ENCODE assay signal across 8 cellular contexts in the genomic region with DNA sequence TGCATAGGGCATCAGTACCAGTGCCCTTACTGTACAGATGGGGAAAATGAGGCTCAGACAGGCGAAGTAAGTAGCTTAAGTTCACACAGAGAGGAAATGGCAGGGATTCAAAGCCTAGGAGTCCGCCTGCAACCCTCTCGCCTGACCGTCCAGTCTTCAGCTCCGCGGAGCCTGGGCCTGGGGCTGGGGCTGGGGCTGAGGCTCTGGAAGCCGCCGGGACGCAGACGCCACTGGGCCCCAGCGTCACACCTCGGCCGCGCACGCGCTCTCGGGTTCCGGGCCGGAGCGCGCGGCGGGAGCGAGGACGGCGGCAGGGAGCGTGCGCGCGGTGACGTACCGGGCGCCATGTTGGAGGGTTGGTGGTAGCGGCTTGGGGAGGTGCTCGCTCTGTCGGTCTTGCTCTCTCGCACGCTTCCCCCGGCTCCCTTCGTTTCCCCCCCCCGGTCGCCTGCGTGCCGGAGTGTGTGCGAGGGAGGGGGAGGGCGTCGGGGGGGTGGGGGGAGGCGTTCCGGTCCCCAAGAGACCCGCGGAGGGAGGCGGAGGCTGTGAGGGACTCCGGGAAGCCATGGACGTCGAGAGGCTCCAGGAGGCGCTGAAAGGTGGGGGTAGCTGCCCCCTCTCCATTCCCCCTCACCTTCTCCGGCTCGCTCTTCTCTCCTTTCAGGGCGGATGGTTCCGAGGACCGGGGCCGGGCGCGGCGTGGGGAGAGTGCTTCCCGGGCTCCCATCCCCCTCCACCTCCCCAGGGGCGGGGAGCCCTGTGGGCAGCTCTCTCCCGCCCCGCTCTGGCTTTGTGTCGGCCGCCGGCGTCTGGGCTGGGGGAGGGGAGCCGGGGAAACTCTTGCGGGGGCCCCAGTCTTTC. TPM values are rescaled to one million over a fixed set of nuclear protein-coding genes. Genes with fewer than 3 reads are reported as not detected.
DNase-seq lines count a peak whose midpoint lies in the region; ATAC-seq, FAIRE-seq and TF ChIP-seq lines count a peak whose summit lies in the region.

A gene with protein sequence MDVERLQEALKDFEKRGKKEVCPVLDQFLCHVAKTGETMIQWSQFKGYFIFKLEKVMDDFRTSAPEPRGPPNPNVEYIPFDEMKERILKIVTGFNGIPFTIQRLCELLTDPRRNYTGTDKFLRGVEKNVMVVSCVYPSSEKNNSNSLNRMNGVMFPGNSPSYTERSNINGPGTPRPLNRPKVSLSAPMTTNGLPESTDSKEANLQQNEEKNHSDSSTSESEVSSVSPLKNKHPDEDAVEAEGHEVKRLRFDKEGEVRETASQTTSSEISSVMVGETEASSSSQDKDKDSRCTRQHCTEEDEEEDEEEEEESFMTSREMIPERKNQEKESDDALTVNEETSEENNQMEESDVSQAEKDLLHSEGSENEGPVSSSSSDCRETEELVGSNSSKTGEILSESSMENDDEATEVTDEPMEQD (plus strand): TSS at position 339 of the 861 bp plus-strand sequence. CDS start 227 bp downstream, at position 566.

- CTCF ChIA-PET in HepG2 (lab: Yijun Ruan, JAX; ENCODE audit: low intra/inter-chr PET ratio, low total read pairs): interaction anchor here (3.9 kb wide), 1 partner anchor 58 kb away, joined by 31 read pairs; no protein-coding TSS in a partner anchor

- H3K9me3 ChIP-seq in BE2C (no peaks in the 10 kb centered on the region), HepG2 (ENCODE audit: low read length) (no peaks in the 10 kb centered on the region)

- H3K4me2 ChIP-seq in HepG2 (ENCODE audit: low read depth, low read length): peak within 1 kb of the TSS; percentile 88

- TF ChIP-seq CTCF in BE2C (IDR thresholded peaks at IDR 0.05; ENCODE audit: low read depth, low read length) (no peak), HepG2 (CRISPR knock-in tag; IDR thresholded peaks at IDR 0.05) (peak; percentile 34)

- H3K36me3 ChIP-seq in BE2C (peaks cover 32% of the 10 kb centered on the region), HepG2 (replicated peaks in 1 of 2; ENCODE audit: control insufficient read depth in 1 of 2, insufficient read depth in 2 of 2, low read length in 2 of 2) (peaks cover 3 to 14% of the 10 kb centered on the region in 2 experiments; a peak in 4 of 5 replicates)

- H3K4me1 ChIP-seq in BE2C: no peaks in the 10 kb centered on the region
- H3K4me1 ChIP-seq in HepG2 (ENCODE audit: insufficient read depth, low read length): peaks cover 46% of the 10 kb centered on the region

- H3K9ac ChIP-seq in HepG2 (ENCODE audit: insufficient read depth, low read depth, low read length): peak within 1 kb of the TSS; percentile 93

- no TSS peak for BruUV-seq in HepG2 (replicated peaks; lab: Mats Ljungman, UMichigan)

- H3K4me3 ChIP-seq in BE2C (ENCODE audit: low read depth, low read length) (peak within 1 kb of the TSS; percentile 92), HepG2 (replicated peaks in 1 of 3; ENCODE audit: insufficient read depth in 1 of 3, low read depth in 2 of 3, low read length in 3 of 3) (peak within 1 kb of the TSS; percentile 80 to 99 (median 94))

- TF ChIP-seq EP300 in HepG2 (IDR thresholded peaks at IDR 0.05; ENCODE audit: low read depth in 2 of 2, low read length in 2 of 2): peak in 1 of 2 experiments; percentile 32; a peak in 1 of 4 replicates
- no peak for TF ChIP-seq EP300 in HepG2 (CRISPR knock-in tag; IDR thresholded peaks at IDR 0.05; ENCODE audit: borderline replicate concordance)

- peaks cover 46% of the 10 kb centered on the region for H3K79me2 ChIP-seq in HepG2 (ENCODE audit: insufficient read depth, low read length)

- in situ Hi-C loops in HepG2 (cut with HindIII; ENCODE audit: extremely low pct_ligation_motif_present, low pct_unique_long_range_greater_than_20kb): no loop called here

- H2AFZ ChIP-seq in HepG2 (ENCODE audit: low read length): peak within 1 kb of the TSS; percentile 70

- DNase-seq in BE2C: peak; percentile 93
- DNase-seq in NCI-H526 (lab: John Stamatoyannopoulos, UW): peak; percentile 54 to 89
- peak; percentile 88 for DNase-seq in activated CD4-positive, alpha-beta T cell treated with anti-CD3 and anti-CD28 coated beads, Interleukin-2, amount 50 U/mL, for 1 hour
- peak; percentile 85 for DNase-seq in dedifferentiated amniotic fluid mesenchymal stem cell (ENCODE audit: extremely low spot score)
- DNase-seq in HepG2 (ENCODE audit: low spot score): peak; percentile 73
- peak; percentile 92 for DNase-seq in stimulated activated CD4-positive, alpha-beta T cell treated with anti-CD3 and anti-CD28 coated beads, Interleukin-4, amount 100 ng/mL, for 1 hour

- TF ChIP-seq POLR2A in HepG2 (IDR thresholded peaks at IDR 0.05; ENCODE audit: insufficient read depth in 1 of 2, low read depth in 2 of 2, low read length in 2 of 2): peak; percentile 77 to 97

- peak within 1 kb of the TSS; percentile 89 for H3K27ac ChIP-seq in HepG2 (ENCODE audit: extremely low read length, insufficient read depth, low read length)

- 8% methylated on average over 13 of the region's 75 CpGs for WGBS in HepG2 (ENCODE audit: low lambda C conversion rate)

- intact Hi-C loops in HepG2 (cut with micrococcal nuclease; ENCODE audit: unreplicated experiment): loop anchor here (1.0 to 5.0 kb wide), 6 partner anchors 30 to 145 kb away; a partner anchor contains a TSS

- peak; percentile 36 for TF ChIP-seq RAD21 in HepG2 (CRISPR knock-in tag; IDR thresholded peaks at IDR 0.05)

- no peak for FAIRE-seq in HepG2 (lab: Jason Lieb, UNC)

- POLR2A ChIA-PET in HepG2 (lab: Yijun Ruan, JAX): interaction anchor here (0.6 to 2.6 kb wide), 16 partner anchors 10 to 63 kb away, joined by 3 to 26 read pairs (median 4); no protein-coding TSS in a partner anchor

- peaks cover 46% of the 10 kb centered on the region for H4K20me1 ChIP-seq in HepG2 (ENCODE audit: insufficient read depth, low read length)

- no peaks in the 10 kb centered on the region for H3K27me3 ChIP-seq in BE2C
- no peaks in the 10 kb centered on the region; a peak in 1 of 5 replicates for H3K27me3 ChIP-seq in HepG2 (ENCODE audit: control insufficient read depth in 1 of 2, insufficient read depth in 2 of 2, low read length in 2 of 2)

- peak; percentile 90 for ATAC-seq in GM19035 (IDR thresholded peaks at IDR 0.05; ENCODE audit: unreplicated experiment)
- ATAC-seq in HG03342 (IDR thresholded peaks at IDR 0.05; ENCODE audit: unreplicated experiment): peak; percentile 92
- ATAC-seq in HepG2: peak; percentile 92

TF ChIP-seq in HepG2, 621 proteins besides CTCF, POLR2A, EP300 and RAD21 (continues in another document):
- TF ChIP-seq, protein P1, sequence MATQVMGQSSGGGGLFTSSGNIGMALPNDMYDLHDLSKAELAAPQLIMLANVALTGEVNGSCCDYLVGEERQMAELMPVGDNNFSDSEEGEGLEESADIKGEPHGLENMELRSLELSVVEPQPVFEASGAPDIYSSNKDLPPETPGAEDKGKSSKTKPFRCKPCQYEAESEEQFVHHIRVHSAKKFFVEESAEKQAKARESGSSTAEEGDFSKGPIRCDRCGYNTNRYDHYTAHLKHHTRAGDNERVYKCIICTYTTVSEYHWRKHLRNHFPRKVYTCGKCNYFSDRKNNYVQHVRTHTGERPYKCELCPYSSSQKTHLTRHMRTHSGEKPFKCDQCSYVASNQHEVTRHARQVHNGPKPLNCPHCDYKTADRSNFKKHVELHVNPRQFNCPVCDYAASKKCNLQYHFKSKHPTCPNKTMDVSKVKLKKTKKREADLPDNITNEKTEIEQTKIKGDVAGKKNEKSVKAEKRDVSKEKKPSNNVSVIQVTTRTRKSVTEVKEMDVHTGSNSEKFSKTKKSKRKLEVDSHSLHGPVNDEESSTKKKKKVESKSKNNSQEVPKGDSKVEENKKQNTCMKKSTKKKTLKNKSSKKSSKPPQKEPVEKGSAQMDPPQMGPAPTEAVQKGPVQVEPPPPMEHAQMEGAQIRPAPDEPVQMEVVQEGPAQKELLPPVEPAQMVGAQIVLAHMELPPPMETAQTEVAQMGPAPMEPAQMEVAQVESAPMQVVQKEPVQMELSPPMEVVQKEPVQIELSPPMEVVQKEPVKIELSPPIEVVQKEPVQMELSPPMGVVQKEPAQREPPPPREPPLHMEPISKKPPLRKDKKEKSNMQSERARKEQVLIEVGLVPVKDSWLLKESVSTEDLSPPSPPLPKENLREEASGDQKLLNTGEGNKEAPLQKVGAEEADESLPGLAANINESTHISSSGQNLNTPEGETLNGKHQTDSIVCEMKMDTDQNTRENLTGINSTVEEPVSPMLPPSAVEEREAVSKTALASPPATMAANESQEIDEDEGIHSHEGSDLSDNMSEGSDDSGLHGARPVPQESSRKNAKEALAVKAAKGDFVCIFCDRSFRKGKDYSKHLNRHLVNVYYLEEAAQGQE (IDR thresholded peaks at IDR 0.05; ENCODE audit: borderline replicate concordance in 1 of 2, low read depth in 1 of 2, low read length in 2 of 2): no peak; a peak in 1 of 4 replicates
- TF ChIP-seq, protein P2, sequence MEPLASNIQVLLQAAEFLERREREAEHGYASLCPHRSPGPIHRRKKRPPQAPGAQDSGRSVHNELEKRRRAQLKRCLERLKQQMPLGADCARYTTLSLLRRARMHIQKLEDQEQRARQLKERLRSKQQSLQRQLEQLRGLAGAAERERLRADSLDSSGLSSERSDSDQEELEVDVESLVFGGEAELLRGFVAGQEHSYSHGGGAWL (CRISPR knock-in tag; IDR thresholded peaks at IDR 0.05): peak; percentile 61; the same call in 1 of the 2 replicates

RNA-seq across cellular contexts. Expression of the gene that starts here (rescaled TPM):
- 35.1 TPM for polyA plus RNA-seq in BE2C (2012; ENCODE audit: insufficient read depth, insufficient read length, low read depth)
- total RNA-seq in HepG2 (2016; rRNA removed; fragmentation: Illumina TruSeq; extraction: Trizol): 161 and 236 TPM in 2 replicates
- 18.1 and 21.7 TPM in 2 replicates for total RNA-seq in HepG2 (2016; cell fraction: cytosol; rRNA removed; fragmentation: Illumina TruSeq; extraction: Trizol; ENCODE audit: low read depth)
- 150 and 234 TPM in 2 replicates for total RNA-seq in HepG2 (2016; cell fraction: insoluble cytoplasmic fraction; rRNA removed; fragmentation: Illumina TruSeq; extraction: Trizol)
- total RNA-seq in HepG2 (2016; cell fraction: membrane; rRNA removed; fragmentation: Illumina TruSeq; extraction: Trizol): 72.3 and 89.6 TPM in 2 replicates
- total RNA-seq in HepG2 (2016; cell fraction: nucleus; rRNA removed; fragmentation: Illumina TruSeq; extraction: Trizol): 79.4 and 87.0 TPM in 2 replicates
- 15.7 and 22.3 TPM in 2 replicates for polyA plus RNA-seq in HepG2 (2011; rRNA removed)
- 6.1 and 10.5 TPM in 2 replicates for polyA plus RNA-seq in HepG2 (2011; cell fraction: cytosol; rRNA removed)
- 8.1 and 12.7 TPM in 2 replicates for polyA plus RNA-seq in HepG2 (2011; cell fraction: nucleus; rRNA removed)
- 28.4 and 56.3 TPM in 2 replicates for polyA plus RNA-seq in HepG2 (2012)
- 6.1 and 6.8 TPM in 2 replicates for polyA plus RNA-seq in HepG2 (2016; cell fraction: cytosol; fragmentation: Illumina TruSeq; extraction: Trizol; ENCODE audit: low read depth)
- 118 and 119 TPM in 2 replicates for polyA plus RNA-seq in HepG2 (2016; cell fraction: insoluble cytoplasmic fraction; fragmentation: Illumina TruSeq; extraction: Trizol; ENCODE audit: low read depth)
- polyA plus RNA-seq in HepG2 (2016; cell fraction: membrane; fragmentation: Illumina TruSeq; extraction: Trizol; ENCODE audit: low read depth): 23.0 and 29.4 TPM in 2 replicates
- polyA plus RNA-seq in HepG2 (2016; cell fraction: nucleus; fragmentation: Illumina TruSeq; extraction: Trizol; ENCODE audit: insufficient read depth, low read depth): 77.6 and 79.2 TPM in 2 replicates
- polyA minus RNA-seq in HepG2 (2011; rRNA and poly(A)+ RNA removed; ENCODE audit: low replicate concordance): 2.8 and 5.1 TPM in 2 replicates
- polyA minus RNA-seq in HepG2 (2011; cell fraction: cytosol; rRNA and poly(A)+ RNA removed): 32.5 and 44.9 TPM in 2 replicates
- polyA minus RNA-seq in HepG2 (2011; cell fraction: nucleus; rRNA and poly(A)+ RNA removed): 52.5 and 52.7 TPM in 2 replicates

Comparison
In these comparisons a context has a peak if more than half of its experiments do, and no peak if none do; other contexts are left out.
1. Peak in every context shown above with its lines: DNase-seq, ATAC-seq, H3K4me3 ChIP-seq and H3K27ac ChIP-seq.